In genomic region chr12:75329918-75330826, GRCh38 we compare ENCODE assay signal across 8 cellular contexts.
DNase-seq lines count a peak whose midpoint lies in the region; ATAC-seq and TF ChIP-seq lines count a peak whose summit lies in the region.

Gene CAPS2, minus strand, starts transcription at chr12:75330324. Its CDS starts 3,826 bp downstream, at chr12:75326498.

- TF ChIP-seq CTCF in coronary artery (IDR thresholded peaks at IDR 0.05), result no peak

- peak within 1 kb of the TSS in 1 of 2 donors; percentile 65 for H3K27ac ChIP-seq in coronary artery

- in situ Hi-C loops in GM18951 (cut with MboI; ENCODE audit: low sequenced_read_pairs, unreplicated experiment), result loop anchor here (10.0 kb wide), 1 partner anchor 155 kb away; the partner anchor contains the start of gene GLIPR1

- peak; percentile 29 for TF ChIP-seq POLR2A in GM18951 (IDR thresholded peaks at IDR 0.05; ENCODE audit: extremely low read depth, insufficient read depth, insufficient read length)

- H3K4me3 ChIP-seq in coronary artery, result peak within 1 kb of the TSS; percentile 75

- DNase-seq in AG20443 (ENCODE audit: low spot score), result peak; percentile 95
- DNase-seq in NCI-H2227 treated with DMSO at 0.1 percent for 48 hours (lab: John Stamatoyannopoulos, UW), result peak; percentile 81
- peak; percentile 40 to 47 for DNase-seq in activated CD4-positive, alpha-beta T cell treated with anti-CD3 and anti-CD28 coated beads for 24 hours (ENCODE audit: low read depth in 2 of 2)
- peak; percentile 84 for DNase-seq in coronary artery (ENCODE audit: low spot score)
- DNase-seq in left kidney (ENCODE audit: low read depth, low spot score), result peak; percentile 96
- peak; percentile 26 to 58 for DNase-seq in stimulated activated CD4-positive, alpha-beta T cell treated with anti-CD3 and anti-CD28 coated beads, Interleukin-1b, Interleukin-23, amount 100 ng/mL, for 4 hours (ENCODE audit: low read depth in 2 of 2)

- ATAC-seq in HG03159 (IDR thresholded peaks at IDR 0.05; ENCODE audit: unreplicated experiment), result peak; percentile 87

Comparison
In these comparisons a context has a peak if more than half of its experiments do, and no peak if none do; other contexts are left out.
1. DNase-seq: peak in every context shown above with its lines; median percentile 96 in left kidney; 95 in AG20443; 84 in coronary artery; 81 in NCI-H2227 treated with DMSO at 0.1 percent for 48 hours; 44 in activated CD4-positive, alpha-beta T cell treated with anti-CD3 and anti-CD28 coated beads for 24 hours; 42 in stimulated activated CD4-positive, alpha-beta T cell treated with anti-CD3 and anti-CD28 coated beads, Interleukin-1b, Interleukin-23, amount 100 ng/mL, for 4 hours.